6 cellular contexts compared by ENCODE assay signal in genomic region chr16:30367349-30368009, GRCh38. TPM values are rescaled to one million over a fixed set of nuclear protein-coding genes. Genes with fewer than 3 reads are reported as not detected.
DNase-seq lines count a peak whose midpoint lies in the region; ATAC-seq and TF ChIP-seq lines count a peak whose summit lies in the region.

No MANE protein-coding gene starts in this region.

- peak overlapping the region; percentile 79 for H3K27ac Mint-ChIP-seq in activated CD4-positive, alpha-beta T cell treated with anti-CD3 and anti-CD28 coated beads for 36 hours

- peaks cover 68% of the 10 kb centered on the region for H3K79me2 ChIP-seq in fibroblast of lung (ENCODE audit: control insufficient read depth, insufficient read depth, low read length)

- H3K9me3 Mint-ChIP-seq in activated CD4-positive, alpha-beta T cell treated with anti-CD3 and anti-CD28 coated beads for 36 hours (ENCODE audit: low read depth) = no peaks in the 10 kb centered on the region

- H3K4me3 ChIP-seq in fibroblast of lung (replicated peaks in 1 of 4; ENCODE audit: control extremely low read depth in 1 of 4, insufficient read depth in 1 of 4, low read depth in 3 of 4, low read length in 4 of 4) = peak overlapping the region; percentile 84 to 92 (median 88)
- H3K4me3 ChIP-seq in subcutaneous abdominal adipose tissue (ENCODE audit: low read depth in 1 of 5, low read length in 5 of 5) = peak overlapping the region; percentile 67 to 80 (median 78)

- peak overlapping the region; percentile 48 for H3K27ac ChIP-seq in fibroblast of lung (ENCODE audit: insufficient read depth, low read length)
- H3K27ac ChIP-seq in subcutaneous abdominal adipose tissue (ENCODE audit: low read depth, low read length) = peak overlapping the region; percentile 71

- TF ChIP-seq CTCF in fibroblast of lung (conservative IDR thresholded peaks at IDR 0.05 in 1 of 2, IDR thresholded peaks at IDR 0.05 in 1 of 2; ENCODE audit: low read depth in 1 of 2, low read length in 2 of 2) = no peak

- no peak for DNase-seq in activated CD4-positive, alpha-beta T cell treated with anti-CD3 and anti-CD28 coated beads for 36 hours
- no peak for DNase-seq in activated CD4-positive, alpha-beta T cell treated with anti-CD3 and anti-CD28 coated beads, Interleukin-2, amount 50 U/mL, for 1 hour
- DNase-seq in fibroblast of lung (ENCODE audit: low read depth in 2 of 2) = no peak

- H4K20me1 ChIP-seq in fibroblast of lung (ENCODE audit: control insufficient read depth, extremely low read depth, insufficient read depth, low read length) = no peaks in the 10 kb centered on the region

- CTCF ChIA-PET in activated CD4-positive, alpha-beta T cell treated with anti-CD3 and anti-CD28 coated beads for 36 hours (lab: Charles Lee) = interaction anchor here (0.6 to 1.4 kb wide), 2 partner anchors 42 to 321 kb away, joined by 4 to 5 read pairs; no protein-coding TSS in a partner anchor

- H3K4me3 Mint-ChIP-seq in activated CD4-positive, alpha-beta T cell treated with anti-CD3 and anti-CD28 coated beads for 36 hours = peak overlapping the region; percentile 89

- H3K4me2 ChIP-seq in fibroblast of lung (ENCODE audit: extremely low read depth, insufficient read depth, low read length) = peak overlapping the region; percentile 94

- no peak overlapping the region for H2AFZ ChIP-seq in fibroblast of lung (ENCODE audit: low read length)

- H3K27me3 ChIP-seq in fibroblast of lung (ENCODE audit: control insufficient read depth, insufficient read depth, low read length) = no peaks in the 10 kb centered on the region
- H3K27me3 ChIP-seq in subcutaneous abdominal adipose tissue (ENCODE audit: control insufficient read depth in 5 of 5, insufficient read depth in 4 of 5, low read length in 5 of 5) = no peaks in the 10 kb centered on the region

- H3K36me3 Mint-ChIP-seq in activated CD4-positive, alpha-beta T cell treated with anti-CD3 and anti-CD28 coated beads for 36 hours (ENCODE audit: low read depth) = peaks cover 36% of the 10 kb centered on the region

- H3K27me3 Mint-ChIP-seq in activated CD4-positive, alpha-beta T cell treated with anti-CD3 and anti-CD28 coated beads for 36 hours = no peaks in the 10 kb centered on the region

- no peak for ATAC-seq in activated CD4-positive, alpha-beta T cell treated with anti-CD3 and anti-CD28 coated beads for 36 hours
- ATAC-seq in GM21737 (IDR thresholded peaks at IDR 0.05; ENCODE audit: unreplicated experiment) = no peak
- ATAC-seq in GM18520 (IDR thresholded peaks at IDR 0.05; ENCODE audit: unreplicated experiment) = no peak

- H3K9ac ChIP-seq in fibroblast of lung (ENCODE audit: insufficient read depth, low read length) (no peak overlapping the region), subcutaneous abdominal adipose tissue (ENCODE audit: low read length in 5 of 5) (peak overlapping the region; percentile 79 to 95 (median 88))

- peaks cover 4% of the 10 kb centered on the region for H3K4me1 ChIP-seq in fibroblast of lung (ENCODE audit: control insufficient read depth, extremely low read depth, insufficient read depth, low read length)
- H3K4me1 ChIP-seq in subcutaneous abdominal adipose tissue (ENCODE audit: control insufficient read depth in 5 of 5, insufficient read depth in 5 of 5, low read length in 5 of 5) = peaks cover 14 to 42% (median 39%) of the 10 kb centered on the region in 5 donors

- intact Hi-C loops in activated CD4-positive, alpha-beta T cell treated with anti-CD3 and anti-CD28 coated beads for 36 hours (cut with DNase I, micrococcal nuclease) = no loop called here

- no peaks in the 10 kb centered on the region for H3K9me3 ChIP-seq in fibroblast of lung (ENCODE audit: control insufficient read depth, insufficient read depth, low read depth, low read length)
- no peaks in the 10 kb centered on the region for H3K9me3 ChIP-seq in subcutaneous abdominal adipose tissue (ENCODE audit: control insufficient read depth in 5 of 5, low read length in 5 of 5)

- H3K36me3 ChIP-seq in fibroblast of lung (ENCODE audit: control insufficient read depth, insufficient read depth, low read length) (no peaks in the 10 kb centered on the region), subcutaneous abdominal adipose tissue (ENCODE audit: control insufficient read depth in 5 of 5, insufficient read depth in 5 of 5, low read length in 5 of 5) (peaks cover 0 to 31% (median 25%) of the 10 kb centered on the region in 5 donors)

- POLR2A ChIA-PET in activated CD4-positive, alpha-beta T cell treated with anti-CD3 and anti-CD28 coated beads for 36 hours (lab: Charles Lee) = no interaction called here

- peaks cover 40% of the 10 kb centered on the region for H3K4me1 Mint-ChIP-seq in activated CD4-positive, alpha-beta T cell treated with anti-CD3 and anti-CD28 coated beads for 36 hours

RNA-seq across cellular contexts. Expression of gene TBC1D10B, which starts 2.8 kb away (rescaled TPM):
- total RNA-seq in activated CD4-positive, alpha-beta T cell treated with anti-CD3 and anti-CD28 coated beads for 36 hours = 10 to 100 TPM; 38.1 to 43.4 TPM
- 22.1 and 29.6 TPM in 2 replicates for total RNA-seq in fibroblast of lung
- polyA plus RNA-seq in fibroblast of lung = 14.8 and 22.1 TPM in 2 replicates
- 27.7 and 39.0 TPM in 2 replicates for polyA plus RNA-seq in fibroblast of lung (2012)
- polyA minus RNA-seq in fibroblast of lung (ENCODE audit: low replicate concordance) = 65.2 and 104 TPM in 2 replicates

RNA-seq across cellular contexts. Expression of gene MYL11, which starts 7.1 kb away (rescaled TPM):
- total RNA-seq in activated CD4-positive, alpha-beta T cell treated with anti-CD3 and anti-CD28 coated beads for 36 hours = 1 to 10 TPM in 1 of 2 experiments, under 1 TPM in 1; 0.69 to 1.6 TPM
- not detected in 2 replicates for total RNA-seq in fibroblast of lung
- polyA plus RNA-seq in fibroblast of lung = 0.11 and 0.45 TPM in 2 replicates
- polyA plus RNA-seq in fibroblast of lung (2012) = 0.78 and 0.87 TPM in 2 replicates
- polyA minus RNA-seq in fibroblast of lung (ENCODE audit: low replicate concordance) = 2.8 TPM in 1 of 2 replicates, not detected in the other

RNA-seq across cellular contexts. Expression of gene CD2BP2, which starts 12.4 kb away (rescaled TPM):
- 10 to 100 TPM; 42.3 to 51.8 TPM for total RNA-seq in activated CD4-positive, alpha-beta T cell treated with anti-CD3 and anti-CD28 coated beads for 36 hours
- 35.2 and 36.0 TPM in 2 replicates for total RNA-seq in fibroblast of lung
- 45.5 and 47.3 TPM in 2 replicates for polyA plus RNA-seq in fibroblast of lung
- polyA plus RNA-seq in fibroblast of lung (2012) = 65.0 and 78.7 TPM in 2 replicates
- polyA minus RNA-seq in fibroblast of lung (ENCODE audit: low replicate concordance) = 19.9 and 31.5 TPM in 2 replicates

RNA-seq across cellular contexts. Expression of gene SEPTIN1, which starts 14.9 kb away (rescaled TPM):
- total RNA-seq in activated CD4-positive, alpha-beta T cell treated with anti-CD3 and anti-CD28 coated beads for 36 hours = 100 to 1,000 TPM; 155 to 159 TPM
- total RNA-seq in fibroblast of lung = 0.17 and 0.26 TPM in 2 replicates
- 0.17 TPM in 1 of 2 replicates, not detected in the other for polyA plus RNA-seq in fibroblast of lung
- polyA plus RNA-seq in fibroblast of lung (2012) = 0.78 and 2.0 TPM in 2 replicates
- polyA minus RNA-seq in fibroblast of lung (ENCODE audit: low replicate concordance) = 0.24 TPM in 1 of 2 replicates, not detected in the other

RNA-seq across cellular contexts. Expression of gene ZNF48, which starts 27.7 kb away (rescaled TPM):
- 10 to 100 TPM; 10.6 to 11.0 TPM for total RNA-seq in activated CD4-positive, alpha-beta T cell treated with anti-CD3 and anti-CD28 coated beads for 36 hours
- total RNA-seq in fibroblast of lung = 7.3 and 7.7 TPM in 2 replicates
- polyA plus RNA-seq in fibroblast of lung = 3.2 and 4.0 TPM in 2 replicates
- 3.6 and 4.4 TPM in 2 replicates for polyA plus RNA-seq in fibroblast of lung (2012)
- 3.7 and 5.3 TPM in 2 replicates for polyA minus RNA-seq in fibroblast of lung (ENCODE audit: low replicate concordance)
